Comparison of ENCODE assay signal across 14 cellular contexts in the genomic region with DNA sequence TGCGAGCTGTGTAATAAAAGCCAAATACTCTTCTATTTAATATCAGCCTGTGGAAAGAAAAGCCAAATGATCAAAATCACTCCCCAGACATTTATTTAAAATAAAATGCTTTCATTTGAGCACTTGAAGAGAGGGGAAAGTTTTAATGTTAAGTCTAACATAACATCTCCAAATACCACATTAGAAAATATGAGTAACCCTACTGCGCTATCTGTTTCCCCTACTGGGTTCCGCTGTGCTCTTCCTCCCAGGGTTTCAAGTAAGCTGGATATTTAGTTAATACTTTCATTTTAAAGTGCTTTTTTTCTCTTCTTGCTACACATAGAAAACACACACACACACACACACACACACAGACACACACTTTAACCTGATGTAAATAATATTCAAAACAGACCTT. TPM values are rescaled to one million over a fixed set of nuclear protein-coding genes. Genes with fewer than 3 reads are reported as not detected.
DNase-seq lines count a peak whose midpoint lies in the region; ATAC-seq and TF ChIP-seq lines count a peak whose summit lies in the region.
"Had no signal": no experiment of that assay in that cellular context is flagged by ENCODE, and none has a peak within 500 bp of the region (broad histone marks: within the 10 kb centered on the region; RNA-seq: fewer than 3 reads in every experiment).

No MANE protein-coding gene starts in this region.

- ATAC-seq in activated CD4-positive, CD25-positive, alpha-beta regulatory T cell treated with anti-CD3 and anti-CD28 coated beads, Interleukin-2, amount 50 U/mL, for 24 hours = peak; percentile 13 to 48
- peak; percentile 73 for ATAC-seq in activated naive CD8-positive, alpha-beta T cell treated with anti-CD3 and anti-CD28 coated beads, Interleukin-2, amount 50 U/mL, for 24 hours
- ATAC-seq in activated T-helper 17 cell treated with anti-CD3 and anti-CD28 coated beads, Interleukin-2, amount 50 U/mL, for 72 hours (replicated peaks) = peak; percentile 16

- H3K36me3 Mint-ChIP-seq in activated naive CD8-positive, alpha-beta T cell treated with anti-CD3 and anti-CD28 coated beads, Interleukin-2, amount 50 U/mL, for 24 hours (ENCODE audit: low read depth) = no peaks in the 10 kb centered on the region
- no peaks in the 10 kb centered on the region for H3K36me3 Mint-ChIP-seq in activated naive CD8-positive, alpha-beta T cell treated with anti-CD3 and anti-CD28 coated beads for 36 hours
- H3K36me3 Mint-ChIP-seq in activated T-helper 17 cell treated with anti-CD3 and anti-CD28 coated beads, Interleukin-2, amount 50 U/mL, for 72 hours (ENCODE audit: low read depth) = no peaks in the 10 kb centered on the region
- no peaks in the 10 kb centered on the region for H3K36me3 Mint-ChIP-seq in nephron (ENCODE audit: low read depth)
- H3K36me3 Mint-ChIP-seq: CD14-positive monocyte; CD4-positive, alpha-beta memory T cell had no signal

- no peak overlapping the region for H3K27ac Mint-ChIP-seq in activated naive CD8-positive, alpha-beta T cell treated with anti-CD3 and anti-CD28 coated beads, Interleukin-2, amount 50 U/mL, for 24 hours
- no peak overlapping the region for H3K27ac Mint-ChIP-seq in activated naive CD8-positive, alpha-beta T cell treated with anti-CD3 and anti-CD28 coated beads for 36 hours
- peak overlapping the region; percentile 28 for H3K27ac Mint-ChIP-seq in activated T-helper 17 cell treated with anti-CD3 and anti-CD28 coated beads, Interleukin-2, amount 50 U/mL, for 72 hours
- H3K27ac Mint-ChIP-seq in nephron = peak overlapping the region in 2 of 3 experiments; percentile 8 to 14

- no peaks in the 10 kb centered on the region for H3K27me3 Mint-ChIP-seq in activated naive CD8-positive, alpha-beta T cell treated with anti-CD3 and anti-CD28 coated beads, Interleukin-2, amount 50 U/mL, for 24 hours
- H3K27me3 Mint-ChIP-seq in activated naive CD8-positive, alpha-beta T cell treated with anti-CD3 and anti-CD28 coated beads for 36 hours = no peaks in the 10 kb centered on the region
- H3K27me3 Mint-ChIP-seq in activated T-helper 17 cell treated with anti-CD3 and anti-CD28 coated beads, Interleukin-2, amount 50 U/mL, for 72 hours = no peaks in the 10 kb centered on the region
- H3K27me3 Mint-ChIP-seq in nephron (ENCODE audit: low read depth) = no peaks in the 10 kb centered on the region
- H3K27me3 Mint-ChIP-seq: CD4-positive, alpha-beta memory T cell had no signal

- H3K9me3 Mint-ChIP-seq in activated naive CD8-positive, alpha-beta T cell treated with anti-CD3 and anti-CD28 coated beads, Interleukin-2, amount 50 U/mL, for 24 hours = no peaks in the 10 kb centered on the region
- no peaks in the 10 kb centered on the region for H3K9me3 Mint-ChIP-seq in activated naive CD8-positive, alpha-beta T cell treated with anti-CD3 and anti-CD28 coated beads for 36 hours
- H3K9me3 Mint-ChIP-seq in activated T-helper 17 cell treated with anti-CD3 and anti-CD28 coated beads, Interleukin-2, amount 50 U/mL, for 72 hours = no peaks in the 10 kb centered on the region
- H3K9me3 Mint-ChIP-seq in nephron = no peaks in the 10 kb centered on the region
- H3K9me3 Mint-ChIP-seq: CD14-positive monocyte had no signal

- no peak for DNase-seq in activated CD4-positive, CD25-positive, alpha-beta regulatory T cell treated with anti-CD3 and anti-CD28 coated beads, Interleukin-2, amount 50 U/mL, for 72 hours
- no peak for DNase-seq in activated naive CD8-positive, alpha-beta T cell treated with anti-CD3 and anti-CD28 coated beads, Interleukin-2, amount 50 U/mL, for 24 hours
- no peak for DNase-seq in activated naive CD8-positive, alpha-beta T cell treated with anti-CD3 and anti-CD28 coated beads for 36 hours
- no peak for DNase-seq in kidney tubule cell (ENCODE audit: low spot score)
- DNase-seq in SKM-1 treated with dmso at 0.1 percent for 144 hours (lab: John Stamatoyannopoulos, UW; ENCODE audit: unreplicated experiment) = no peak
- DNase-seq: 8988T; CD4-positive, alpha-beta memory T cell; DMS153; DMS79; GDM1 had no signal

- no peak overlapping the region for H3K4me3 Mint-ChIP-seq in activated naive CD8-positive, alpha-beta T cell treated with anti-CD3 and anti-CD28 coated beads, Interleukin-2, amount 50 U/mL, for 24 hours
- H3K4me3 Mint-ChIP-seq in activated naive CD8-positive, alpha-beta T cell treated with anti-CD3 and anti-CD28 coated beads for 36 hours = no peak overlapping the region
- H3K4me3 Mint-ChIP-seq in activated T-helper 17 cell treated with anti-CD3 and anti-CD28 coated beads, Interleukin-2, amount 50 U/mL, for 72 hours = no peak overlapping the region
- no peak overlapping the region for H3K4me3 Mint-ChIP-seq in nephron
- H3K4me3 Mint-ChIP-seq: CD14-positive monocyte; CD4-positive, alpha-beta memory T cell had no signal

- no peak for TF ChIP-seq CTCF in nephron (IDR thresholded peaks at IDR 0.05; ENCODE audit: unreplicated experiment in 3 of 3)

- H3K4me1 Mint-ChIP-seq in activated naive CD8-positive, alpha-beta T cell treated with anti-CD3 and anti-CD28 coated beads, Interleukin-2, amount 50 U/mL, for 24 hours = peaks cover 17% of the 10 kb centered on the region
- H3K4me1 Mint-ChIP-seq in activated naive CD8-positive, alpha-beta T cell treated with anti-CD3 and anti-CD28 coated beads for 36 hours = peaks cover 13% of the 10 kb centered on the region
- no peaks in the 10 kb centered on the region for H3K4me1 Mint-ChIP-seq in activated T-helper 17 cell treated with anti-CD3 and anti-CD28 coated beads, Interleukin-2, amount 50 U/mL, for 72 hours
- H3K4me1 Mint-ChIP-seq in nephron = peaks cover 20% of the 10 kb centered on the region
- H3K4me1 Mint-ChIP-seq: CD14-positive monocyte had no signal

RNA-seq across cellular contexts. Expression of gene VGLL4, which starts 6.7 kb away (rescaled TPM):
- total RNA-seq in activated naive CD8-positive, alpha-beta T cell treated with anti-CD3 and anti-CD28 coated beads for 36 hours = 10 to 100 TPM; 44.0 to 44.8 TPM
- 10 to 100 TPM; 34.3 to 42.4 TPM for total RNA-seq in activated T-helper 17 cell treated with anti-CD3 and anti-CD28 coated beads, Interleukin-2, amount 50 U/mL, for 72 hours

Comparison
In these comparisons a context has a peak if more than half of its experiments do, and no peak if none do; other contexts are left out.
1. ATAC-seq: peak in every context shown above with its lines; median percentile 73 in activated naive CD8-positive, alpha-beta T cell treated with anti-CD3 and anti-CD28 coated beads, Interleukin-2, amount 50 U/mL, for 24 hours; 30 in activated CD4-positive, CD25-positive, alpha-beta regulatory T cell treated with anti-CD3 and anti-CD28 coated beads, Interleukin-2, amount 50 U/mL, for 24 hours; 16 in activated T-helper 17 cell treated with anti-CD3 and anti-CD28 coated beads, Interleukin-2, amount 50 U/mL, for 72 hours.
2. H3K27ac Mint-ChIP-seq: peak in activated T-helper 17 cell treated with anti-CD3 and anti-CD28 coated beads, Interleukin-2, amount 50 U/mL, for 72 hours (single experiment) and nephron (2 of 3); none in activated naive CD8-positive, alpha-beta T cell treated with anti-CD3 and anti-CD28 coated beads, Interleukin-2, amount 50 U/mL, for 24 hours (single experiment) and activated naive CD8-positive, alpha-beta T cell treated with anti-CD3 and anti-CD28 coated beads for 36 hours (single experiment).